Comparison of ENCODE assay signal across 1 cellular context in the genomic region with DNA sequence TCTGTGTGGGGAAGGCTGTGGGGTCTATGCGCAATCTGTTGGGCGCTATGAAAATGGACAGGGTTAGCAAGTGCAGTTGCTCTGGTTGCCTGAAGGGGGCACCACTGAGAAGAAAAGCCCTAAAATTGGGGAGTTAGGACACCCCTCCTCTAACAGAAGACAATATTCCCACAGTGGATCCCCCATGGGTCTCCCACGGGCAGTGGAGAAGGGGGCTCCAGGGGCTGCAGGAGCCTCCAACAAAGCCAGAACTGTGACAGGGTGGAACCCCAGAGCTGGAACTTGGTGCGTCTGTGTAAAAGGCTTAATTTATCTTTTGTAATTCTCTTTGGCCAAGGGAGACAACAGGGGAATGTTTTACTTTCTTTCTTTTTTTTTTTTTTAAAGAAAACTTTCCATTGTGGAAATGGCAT.
TF ChIP-seq lines count a peak whose summit lies in the region.

No MANE protein-coding gene starts in this region.

TF ChIP-seq in HCT116, 20 proteins besides CTCF, POLR2A, EP300 and RAD21 (continued from another document):
- TF ChIP-seq REST (IDR thresholded peaks at IDR 0.05; ENCODE audit: low read depth): no peak
- TF ChIP-seq ZNF274 (IDR thresholded peaks at IDR 0.05; ENCODE audit: low read depth, low read length): no peak
- TF ChIP-seq SP1 (IDR thresholded peaks at IDR 0.05; ENCODE audit: low read depth): no peak
- no peak for TF ChIP-seq CBX3 (IDR thresholded peaks at IDR 0.05; ENCODE audit: low read depth)
- TF ChIP-seq YY1 (IDR thresholded peaks at IDR 0.05; ENCODE audit: extremely low read depth, insufficient replicate concordance, low read depth, low read length): no peak
- no peak for TF ChIP-seq JUND (IDR thresholded peaks at IDR 0.05)
- TF ChIP-seq ZFX (IDR thresholded peaks at IDR 0.05): no peak
- no peak for TF ChIP-seq EZH2 (IDR thresholded peaks at IDR 0.05)
- TF ChIP-seq, protein P1, sequence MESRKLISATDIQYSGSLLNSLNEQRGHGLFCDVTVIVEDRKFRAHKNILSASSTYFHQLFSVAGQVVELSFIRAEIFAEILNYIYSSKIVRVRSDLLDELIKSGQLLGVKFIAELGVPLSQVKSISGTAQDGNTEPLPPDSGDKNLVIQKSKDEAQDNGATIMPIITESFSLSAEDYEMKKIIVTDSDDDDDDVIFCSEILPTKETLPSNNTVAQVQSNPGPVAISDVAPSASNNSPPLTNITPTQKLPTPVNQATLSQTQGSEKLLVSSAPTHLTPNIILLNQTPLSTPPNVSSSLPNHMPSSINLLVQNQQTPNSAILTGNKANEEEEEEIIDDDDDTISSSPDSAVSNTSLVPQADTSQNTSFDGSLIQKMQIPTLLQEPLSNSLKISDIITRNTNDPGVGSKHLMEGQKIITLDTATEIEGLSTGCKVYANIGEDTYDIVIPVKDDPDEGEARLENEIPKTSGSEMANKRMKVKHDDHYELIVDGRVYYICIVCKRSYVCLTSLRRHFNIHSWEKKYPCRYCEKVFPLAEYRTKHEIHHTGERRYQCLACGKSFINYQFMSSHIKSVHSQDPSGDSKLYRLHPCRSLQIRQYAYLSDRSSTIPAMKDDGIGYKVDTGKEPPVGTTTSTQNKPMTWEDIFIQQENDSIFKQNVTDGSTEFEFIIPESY (IDR thresholded peaks at IDR 0.05; ENCODE audit: extremely low read depth, insufficient replicate concordance, low read length): no peak
- TF ChIP-seq, protein P2, sequence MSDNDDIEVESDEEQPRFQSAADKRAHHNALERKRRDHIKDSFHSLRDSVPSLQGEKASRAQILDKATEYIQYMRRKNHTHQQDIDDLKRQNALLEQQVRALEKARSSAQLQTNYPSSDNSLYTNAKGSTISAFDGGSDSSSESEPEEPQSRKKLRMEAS (IDR thresholded peaks at IDR 0.05): no peak
- TF ChIP-seq SIN3A (IDR thresholded peaks at IDR 0.05; ENCODE audit: low read depth): no peak
- TF ChIP-seq EZH2phosphoT487 (IDR thresholded peaks at IDR 0.05; ENCODE audit: borderline replicate concordance): no peak
- TF ChIP-seq FOSL1 (IDR thresholded peaks at IDR 0.05; ENCODE audit: low read depth): no peak
- no peak for TF ChIP-seq EGR1 (IDR thresholded peaks at IDR 0.05; ENCODE audit: low read depth)
- no peak for TF ChIP-seq SRF (IDR thresholded peaks at IDR 0.05; ENCODE audit: low read depth)
